ENCODE assay signal across 8 cellular contexts in genomic region chr10:95260397-95260881, GRCh38.
A peak's percentile ranks its signal among the peaks of the same experiment; 100 is the strongest.
DNase-seq lines count a peak whose midpoint lies in the region; ATAC-seq and TF ChIP-seq lines count a peak whose summit lies in the region.

No MANE protein-coding gene starts in this region.

- peaks cover 19% of the 10 kb centered on the region for H3K36me3 ChIP-seq in HAP-1 (replicated peaks)

- ATAC-seq in HG03565 (IDR thresholded peaks at IDR 0.05; ENCODE audit: unreplicated experiment) = peak; percentile 70

- H3K27ac Mint-ChIP-seq in nephron = peak overlapping the region; percentile 74 to 88 (median 81)

- no peak overlapping the region for H3K4me3 Mint-ChIP-seq in nephron

- no peaks in the 10 kb centered on the region for H3K4me1 ChIP-seq in HAP-1

- in situ Hi-C loops in HAP-1 (cut with MboI; ENCODE audit: low sequenced_read_pairs) = no loop called here

- no peaks in the 10 kb centered on the region for H3K27me3 ChIP-seq in HAP-1 (ENCODE audit: low read depth)

- peaks cover 45% of the 10 kb centered on the region for H3K36me3 Mint-ChIP-seq in nephron (ENCODE audit: low read depth)

- TF ChIP-seq CTCF in nephron (IDR thresholded peaks at IDR 0.05; ENCODE audit: unreplicated experiment in 3 of 3) = no peak

- peak; percentile 96 for DNase-seq in ELR (ENCODE audit: low read depth)
- peak; percentile 76 for DNase-seq in dedifferentiated amniotic fluid mesenchymal stem cell (ENCODE audit: extremely low spot score)
- DNase-seq in NAMALWA (ENCODE audit: low spot score) = no peak
- no peak for DNase-seq in activated T-cell treated with anti-CD3 and anti-CD28 coated beads for 4 hours
- no peak for DNase-seq in NCI-H2196 treated with DMSO at 0.1 percent for 48 hours (lab: John Stamatoyannopoulos, UW; ENCODE audit: unreplicated experiment)
- no peak for DNase-seq in HAP-1 (ENCODE audit: low spot score in 2 of 2)

- no peak overlapping the region for H3K4me3 ChIP-seq in HAP-1

- no peaks in the 10 kb centered on the region for H3K27me3 Mint-ChIP-seq in nephron (ENCODE audit: low read depth)

- peaks cover 9% of the 10 kb centered on the region for H3K4me1 Mint-ChIP-seq in nephron

- H3K9me3 Mint-ChIP-seq in nephron = peaks cover 7% of the 10 kb centered on the region

- H3K9me3 ChIP-seq in HAP-1 = no peaks in the 10 kb centered on the region

Comparison
In these comparisons a context has a peak if more than half of its experiments do, and no peak if none do; other contexts are left out.
1. DNase-seq: peak in ELR (single experiment) and dedifferentiated amniotic fluid mesenchymal stem cell (single experiment); none in NAMALWA (single experiment), activated T-cell treated with anti-CD3 and anti-CD28 coated beads for 4 hours (single experiment), NCI-H2196 treated with DMSO at 0.1 percent for 48 hours (single experiment) and HAP-1 (0 of 2).